ENCODE assay signal across 1 cellular context in the genomic region with DNA sequence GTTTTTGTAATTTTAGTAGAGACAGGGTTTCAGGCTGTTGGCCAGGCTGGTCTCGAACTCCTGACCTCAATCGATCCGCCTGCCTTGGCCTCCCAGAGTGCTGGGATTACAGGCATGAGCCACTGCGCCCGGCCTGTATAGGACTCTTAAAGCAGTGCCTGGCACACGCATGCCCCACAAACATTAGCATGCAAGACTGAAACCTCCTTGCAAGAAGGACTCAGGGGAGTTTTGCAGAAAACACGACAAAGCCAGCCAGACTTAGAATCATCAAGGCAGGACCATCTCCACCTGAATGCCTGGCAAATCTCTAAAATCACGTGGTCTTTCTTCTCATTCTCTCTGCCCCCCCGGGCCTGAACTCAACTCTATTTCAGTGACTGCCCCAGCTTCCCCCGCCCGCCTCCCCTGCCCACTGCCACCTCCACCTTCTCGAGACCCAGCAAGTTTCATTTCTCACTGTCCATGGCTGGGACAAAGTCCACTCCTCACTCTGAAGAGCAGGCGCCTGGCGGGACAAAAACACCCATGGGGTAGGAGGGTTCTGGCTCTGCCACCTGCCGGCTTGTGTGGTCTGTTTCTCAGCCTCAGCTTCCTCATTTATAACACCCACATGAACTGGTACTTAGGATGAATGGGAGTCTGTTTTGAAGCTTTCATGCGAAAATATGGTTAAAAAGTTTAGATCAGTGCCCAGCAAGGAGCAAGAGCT.
TF ChIP-seq lines count a peak whose summit lies in the region.

No MANE protein-coding gene starts in this region.

TF ChIP-seq in HepG2, 621 proteins besides CTCF, POLR2A, EP300 and RAD21 (continued from another document):
- TF ChIP-seq SAP130 (CRISPR knock-in tag; IDR thresholded peaks at IDR 0.05; ENCODE audit: low read depth) = peak; percentile 58
- peak; percentile 47 for TF ChIP-seq STAG1 (CRISPR knock-in tag; IDR thresholded peaks at IDR 0.05)
